ENCODE assay signal across 1 cellular context in genomic region chr9:81801190-81801589, GRCh38.
TF ChIP-seq lines count a peak whose summit lies in the region.

No MANE protein-coding gene starts in this region.

TF ChIP-seq in HCT116, 20 proteins besides CTCF, POLR2A, EP300 and RAD21 (continued from another document):
- TF ChIP-seq REST (IDR thresholded peaks at IDR 0.05; ENCODE audit: low read depth) (no peak), ATF3 (IDR thresholded peaks at IDR 0.05) (no peak), MAX (IDR thresholded peaks at IDR 0.05) (no peak), FOSL1 (IDR thresholded peaks at IDR 0.05; ENCODE audit: low read depth) (no peak), ELF1 (IDR thresholded peaks at IDR 0.05; ENCODE audit: borderline replicate concordance, low read depth) (no peak), YY1 (IDR thresholded peaks at IDR 0.05; ENCODE audit: extremely low read depth, insufficient replicate concordance, low read depth, low read length) (no peak), CEBPB (IDR thresholded peaks at IDR 0.05; ENCODE audit: low read depth) (no peak)
